In the genomic region with DNA sequence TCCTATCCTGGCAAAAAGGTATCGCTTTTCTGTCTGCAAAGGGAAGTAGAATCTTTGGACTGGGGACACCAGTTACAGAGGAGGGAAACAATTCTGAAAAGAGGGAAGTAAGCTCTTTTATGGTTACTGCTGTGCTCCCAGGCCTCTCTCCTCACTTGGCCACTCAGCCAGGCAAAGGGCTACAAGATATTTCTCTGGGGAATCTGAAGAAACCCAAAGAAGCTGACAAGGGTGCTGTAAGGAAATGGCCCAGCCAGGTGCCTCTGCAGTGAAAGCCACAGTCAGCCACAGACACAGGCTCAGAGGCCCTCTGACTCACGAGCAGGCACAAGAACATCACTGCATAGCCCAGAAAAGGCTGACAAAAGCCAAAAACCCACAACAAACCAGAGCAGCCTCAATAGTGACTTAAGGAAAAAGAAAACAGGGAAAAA, we compare ENCODE assay signal across 8 cellular contexts. TPM values are rescaled to one million over a fixed set of nuclear protein-coding genes. Genes with fewer than 3 reads are reported as not detected.
DNase-seq lines count a peak whose midpoint lies in the region; ATAC-seq and TF ChIP-seq lines count a peak whose summit lies in the region.

No MANE protein-coding gene starts in this region.

- H3K27ac Mint-ChIP-seq in CD8-positive, alpha-beta T cell, result peak overlapping the region; percentile 88
- H3K27ac Mint-ChIP-seq in activated T-helper 2 cell treated with anti-CD3 and anti-CD28 coated beads, Interferon-gamma antibody, Interleukin-2, Interleukin-4, amounts not matched to agents 10 μg/mL and 5 μg/mL and 100 μg/mL, durations not matched to agents 14 hours and 24 hours and 36 hours, result peak overlapping the region; percentile 82
- H3K27ac Mint-ChIP-seq in stimulated activated naive CD8-positive, alpha-beta T cell treated with anti-CD3 and anti-CD28 coated beads, Interleukin-15, Interleukin-2, amounts not matched to agents 100 ng/mL and 50 ng/mL, for 24 hours, result peak overlapping the region; percentile 86

- WGBS in mesendoderm (ENCODE audit: extremely low coverage, insufficient coverage, low lambda C conversion rate), result no CpG with 5 or more reads among the region's 2 CpGs

- peak; percentile 91 for ATAC-seq in CD8-positive, alpha-beta T cell
- ATAC-seq in PC-3, result peak; percentile 29; the same call in 1 of the 2 replicates

- POLR2A ChIA-PET in CD8-positive, alpha-beta T cell (lab: Charles Lee), result no interaction called here
- POLR2A ChIA-PET in HEK293 (lab: Yijun Ruan, JAX) (no interaction called here), PC-3 (lab: Charles Lee; ENCODE audit: unreplicated experiment) (no interaction called here)

- H3K9ac ChIP-seq in PC-3 (ENCODE audit: low read length) (no peak overlapping the region), mesendoderm (ENCODE audit: low read length) (peak overlapping the region; percentile 20)

- H3K27ac ChIP-seq in CD8-positive, alpha-beta T cell (ENCODE audit: low read depth, low read length), result peak overlapping the region; percentile 5
- H3K27ac ChIP-seq in HEK293 (ENCODE audit: extremely low read depth, low read depth, low read length) (no peak overlapping the region), PC-3 (ENCODE audit: low read length) (no peak overlapping the region), mesendoderm (ENCODE audit: low read depth, low read length) (no peak overlapping the region)

- H2BK5ac ChIP-seq in mesendoderm (ENCODE audit: low read length), result no peak overlapping the region

- H4K5ac ChIP-seq in mesendoderm (ENCODE audit: low read length), result no peak overlapping the region

- no peaks in the 10 kb centered on the region for H3K9me3 ChIP-seq in CD8-positive, alpha-beta T cell (ENCODE audit: low read length)
- H3K9me3 ChIP-seq in HEK293 (ENCODE audit: control insufficient read depth, insufficient read depth, low read depth, low read length) (no peaks in the 10 kb centered on the region), PC-3 (ENCODE audit: low read length) (no peaks in the 10 kb centered on the region)

- no peak overlapping the region for H3K18ac ChIP-seq in mesendoderm (ENCODE audit: low read length)

- no peak overlapping the region for H4K8ac ChIP-seq in mesendoderm (ENCODE audit: low read depth, low read length)

- H3K79me2 ChIP-seq in PC-3 (ENCODE audit: low read length) (peaks cover 100% of the 10 kb centered on the region), mesendoderm (ENCODE audit: control insufficient read depth, insufficient read depth, low read length) (peaks cover 88% of the 10 kb centered on the region)

- peaks cover 50% of the 10 kb centered on the region for H3K4me1 ChIP-seq in CD8-positive, alpha-beta T cell (ENCODE audit: insufficient read depth, low read length)
- H3K4me1 ChIP-seq in HEK293 (ENCODE audit: control insufficient read depth, insufficient read depth, low read length) (peaks cover 21% of the 10 kb centered on the region), PC-3 (ENCODE audit: insufficient read depth, low read length) (peaks cover 22% of the 10 kb centered on the region), mesendoderm (ENCODE audit: control insufficient read depth, low read depth, low read length) (peaks cover 7% of the 10 kb centered on the region)

- H3K4me2 ChIP-seq in PC-3 (ENCODE audit: low read length) (no peak overlapping the region), mesendoderm (ENCODE audit: low read length) (no peak overlapping the region)

- H3K36me3 Mint-ChIP-seq in CD8-positive, alpha-beta T cell, result peaks cover 8% of the 10 kb centered on the region
- peaks cover 33% of the 10 kb centered on the region for H3K36me3 Mint-ChIP-seq in activated T-helper 2 cell treated with anti-CD3 and anti-CD28 coated beads, Interferon-gamma antibody, Interleukin-2, Interleukin-4, amounts not matched to agents 10 μg/mL and 5 μg/mL and 100 μg/mL, durations not matched to agents 14 hours and 24 hours and 36 hours (ENCODE audit: low read depth)
- peaks cover 16% of the 10 kb centered on the region for H3K36me3 Mint-ChIP-seq in stimulated activated naive CD8-positive, alpha-beta T cell treated with anti-CD3 and anti-CD28 coated beads, Interleukin-15, Interleukin-2, amounts not matched to agents 100 ng/mL and 50 ng/mL, for 24 hours (ENCODE audit: low read depth)

- BruUV-seq in PC-3 (replicated peaks; lab: Mats Ljungman, UMichigan), result no TSS peak

- TF ChIP-seq CTCF in CD8-positive, alpha-beta T cell (IDR thresholded peaks at IDR 0.05), result no peak
- TF ChIP-seq CTCF in HEK293 (tag by site-specific recombination; IDR thresholded peaks at IDR 0.05) (no peak), PC-3 (conservative IDR thresholded peaks at IDR 0.05; ENCODE audit: low read depth, low read length) (no peak)

- H3K4me3 Mint-ChIP-seq in CD8-positive, alpha-beta T cell, result peak overlapping the region; percentile 33
- H3K4me3 Mint-ChIP-seq in activated T-helper 2 cell treated with anti-CD3 and anti-CD28 coated beads, Interferon-gamma antibody, Interleukin-2, Interleukin-4, amounts not matched to agents 10 μg/mL and 5 μg/mL and 100 μg/mL, durations not matched to agents 14 hours and 24 hours and 36 hours (ENCODE audit: low read depth), result peak overlapping the region; percentile 56
- peak overlapping the region; percentile 63 for H3K4me3 Mint-ChIP-seq in stimulated activated naive CD8-positive, alpha-beta T cell treated with anti-CD3 and anti-CD28 coated beads, Interleukin-15, Interleukin-2, amounts not matched to agents 100 ng/mL and 50 ng/mL, for 24 hours

- H2AFZ ChIP-seq in PC-3 (ENCODE audit: low read length), result no peak overlapping the region

- H2BK120ac ChIP-seq in mesendoderm (ENCODE audit: low read depth, low read length), result no peak overlapping the region

- no peak overlapping the region for H3K56ac ChIP-seq in mesendoderm (ENCODE audit: low read length)

- peaks cover 29% of the 10 kb centered on the region for H3K79me1 ChIP-seq in mesendoderm (ENCODE audit: low read length)

- no peaks in the 10 kb centered on the region for H3K27me3 Mint-ChIP-seq in CD8-positive, alpha-beta T cell (ENCODE audit: low read depth)
- H3K27me3 Mint-ChIP-seq in activated T-helper 2 cell treated with anti-CD3 and anti-CD28 coated beads, Interferon-gamma antibody, Interleukin-2, Interleukin-4, amounts not matched to agents 10 μg/mL and 5 μg/mL and 100 μg/mL, durations not matched to agents 14 hours and 24 hours and 36 hours (ENCODE audit: low read depth), result no peaks in the 10 kb centered on the region
- no peaks in the 10 kb centered on the region for H3K27me3 Mint-ChIP-seq in stimulated activated naive CD8-positive, alpha-beta T cell treated with anti-CD3 and anti-CD28 coated beads, Interleukin-15, Interleukin-2, amounts not matched to agents 100 ng/mL and 50 ng/mL, for 24 hours

- no peaks in the 10 kb centered on the region for H3K9me3 Mint-ChIP-seq in CD8-positive, alpha-beta T cell
- no peaks in the 10 kb centered on the region for H3K9me3 Mint-ChIP-seq in activated T-helper 2 cell treated with anti-CD3 and anti-CD28 coated beads, Interferon-gamma antibody, Interleukin-2, Interleukin-4, amounts not matched to agents 10 μg/mL and 5 μg/mL and 100 μg/mL, durations not matched to agents 14 hours and 24 hours and 36 hours
- H3K9me3 Mint-ChIP-seq in stimulated activated naive CD8-positive, alpha-beta T cell treated with anti-CD3 and anti-CD28 coated beads, Interleukin-15, Interleukin-2, amounts not matched to agents 100 ng/mL and 50 ng/mL, for 24 hours, result no peaks in the 10 kb centered on the region

- intact Hi-C loops in CD8-positive, alpha-beta T cell (cut with DNase I, micrococcal nuclease), result no loop called here
- intact Hi-C loops in PC-3 (cut with micrococcal nuclease), result no loop called here
- intact Hi-C loops in activated T-helper 2 cell treated with anti-CD3 and anti-CD28 coated beads, Interferon-gamma antibody, Interleukin-2, Interleukin-4, amounts not matched to agents 10 μg/mL and 5 μg/mL and 100 μg/mL, durations not matched to agents 14 hours and 24 hours and 36 hours (cut with micrococcal nuclease), result loop anchor here (10.0 kb wide), 1 partner anchor 1285 kb away; a partner anchor contains a TSS

- CTCF ChIA-PET in CD8-positive, alpha-beta T cell (lab: Charles Lee), result no interaction called here
- CTCF ChIA-PET in HEK293 (lab: Yijun Ruan, JAX), result no interaction called here
- CTCF ChIA-PET in PC-3 (lab: Charles Lee), result no interaction called here

- peaks cover 80% of the 10 kb centered on the region for H3K4me1 Mint-ChIP-seq in CD8-positive, alpha-beta T cell (ENCODE audit: low read depth)
- H3K4me1 Mint-ChIP-seq in activated T-helper 2 cell treated with anti-CD3 and anti-CD28 coated beads, Interferon-gamma antibody, Interleukin-2, Interleukin-4, amounts not matched to agents 10 μg/mL and 5 μg/mL and 100 μg/mL, durations not matched to agents 14 hours and 24 hours and 36 hours (ENCODE audit: low read depth), result peaks cover 55% of the 10 kb centered on the region
- H3K4me1 Mint-ChIP-seq in stimulated activated naive CD8-positive, alpha-beta T cell treated with anti-CD3 and anti-CD28 coated beads, Interleukin-15, Interleukin-2, amounts not matched to agents 100 ng/mL and 50 ng/mL, for 24 hours (ENCODE audit: low read depth), result peaks cover 90% of the 10 kb centered on the region

- no peak overlapping the region for H3K4me3 ChIP-seq in CD8-positive, alpha-beta T cell (ENCODE audit: low read depth, low read length)
- H3K4me3 ChIP-seq in HEK293 (ENCODE audit: low read depth, low read length) (no peak overlapping the region), PC-3 (ENCODE audit: low read length) (no peak overlapping the region), mesendoderm (ENCODE audit: low read length) (no peak overlapping the region)

- H3K4ac ChIP-seq in mesendoderm (ENCODE audit: low read depth, low read length), result no peak overlapping the region

- H3K36me3 ChIP-seq in CD8-positive, alpha-beta T cell (ENCODE audit: insufficient read depth, low read length), result no peaks in the 10 kb centered on the region
- H3K36me3 ChIP-seq in HEK293 (ENCODE audit: control insufficient read depth in 2 of 2, insufficient read depth in 1 of 2, low read length in 2 of 2) (peaks cover 0 to 8% of the 10 kb centered on the region in 2 experiments; a peak in 1 of 3 replicates), PC-3 (ENCODE audit: low read depth, low read length) (no peaks in the 10 kb centered on the region; the same call in 1 of the 2 replicates), mesendoderm (ENCODE audit: control insufficient read depth, insufficient read depth, low read length) (no peaks in the 10 kb centered on the region)

- H3F3A ChIP-seq in PC-3 (ENCODE audit: low read length, unreplicated experiment), result no peaks in the 10 kb centered on the region

- H3K27me3 ChIP-seq in CD8-positive, alpha-beta T cell (ENCODE audit: insufficient read depth, low read length), result no peaks in the 10 kb centered on the region
- H3K27me3 ChIP-seq in PC-3 (ENCODE audit: low read length) (no peaks in the 10 kb centered on the region), mesendoderm (ENCODE audit: insufficient read depth, low read length, poor library complexity) (no peaks in the 10 kb centered on the region)

- no peak overlapping the region for H3K23ac ChIP-seq in mesendoderm (ENCODE audit: low read length)

- H4K20me1 ChIP-seq in PC-3 (ENCODE audit: low read length), result peaks cover 23% of the 10 kb centered on the region

- DNase-seq in CD8-positive, alpha-beta T cell, result peak; percentile 28 to 78 (median 71)
- DNase-seq in PC-3 (no peak), mesendoderm (no peak), NCI-H2196 treated with DMSO at 0.1 percent for 48 hours (lab: John Stamatoyannopoulos, UW; ENCODE audit: unreplicated experiment) (no peak), iPS-NIHi7 (ENCODE audit: extremely low spot score) (no peak)
- peak; percentile 51 for DNase-seq in activated T-helper 2 cell treated with anti-CD3 and anti-CD28 coated beads, Interferon-gamma antibody, Interleukin-2, Interleukin-4, amounts not matched to agents 10 μg/mL and 5 μg/mL and 100 μg/mL, durations not matched to agents 14 hours and 24 hours and 36 hours (ENCODE audit: low spot score)

- H2AK5ac ChIP-seq in mesendoderm (ENCODE audit: low read length), result no peak overlapping the region

- no peak overlapping the region for H2BK15ac ChIP-seq in mesendoderm (replicated peaks; ENCODE audit: low read depth)

- H3K9me2 ChIP-seq in PC-3 (replicated peaks; ENCODE audit: low read length), result no peaks in the 10 kb centered on the region

RNA-seq across cellular contexts. Expression of a gene that starts 5.8 kb away (rescaled TPM):
- 100 to 1,000 TPM in 1 of 2 experiments, 10 to 100 TPM in 1; 97.5 to 104 TPM for total RNA-seq in CD8-positive, alpha-beta T cell
- total RNA-seq in PC-3 (2014; rRNA removed), result 410 and 505 TPM in 2 replicates
- 282 and 293 TPM in 2 replicates for total RNA-seq in activated T-helper 2 cell treated with anti-CD3 and anti-CD28 coated beads, Interferon-gamma antibody, Interleukin-2, Interleukin-4, amounts not matched to agents 10 μg/mL and 5 μg/mL and 100 μg/mL, durations not matched to agents 14 hours and 24 hours and 36 hours
- 303 TPM for polyA plus RNA-seq in mesendoderm (2013, experiment 1 of 2)
- 315 TPM for polyA plus RNA-seq in mesendoderm (2013, experiment 2 of 2)

RNA-seq across cellular contexts. Expression of a gene that starts 6.0 kb away (rescaled TPM):
- total RNA-seq in CD8-positive, alpha-beta T cell, result 100 to 1,000 TPM; 216 to 246 TPM
- 185 and 207 TPM in 2 replicates for total RNA-seq in PC-3 (2014; rRNA removed)
- total RNA-seq in activated T-helper 2 cell treated with anti-CD3 and anti-CD28 coated beads, Interferon-gamma antibody, Interleukin-2, Interleukin-4, amounts not matched to agents 10 μg/mL and 5 μg/mL and 100 μg/mL, durations not matched to agents 14 hours and 24 hours and 36 hours, result 231 TPM in 2 replicates
- 265 TPM for polyA plus RNA-seq in mesendoderm (2013, experiment 1 of 2)
- 261 TPM for polyA plus RNA-seq in mesendoderm (2013, experiment 2 of 2)

RNA-seq across cellular contexts. Expression of a gene that starts 46.4 kb away (rescaled TPM):
- 10 to 100 TPM; 20.6 to 22.5 TPM for total RNA-seq in CD8-positive, alpha-beta T cell
- total RNA-seq in PC-3 (2014; rRNA removed), result 24.5 and 29.9 TPM in 2 replicates
- total RNA-seq in activated T-helper 2 cell treated with anti-CD3 and anti-CD28 coated beads, Interferon-gamma antibody, Interleukin-2, Interleukin-4, amounts not matched to agents 10 μg/mL and 5 μg/mL and 100 μg/mL, durations not matched to agents 14 hours and 24 hours and 36 hours, result 38.1 and 38.2 TPM in 2 replicates
- 13.8 TPM for polyA plus RNA-seq in mesendoderm (2013, experiment 1 of 2)
- polyA plus RNA-seq in mesendoderm (2013, experiment 2 of 2), result 13.4 TPM

Comparison
In these comparisons a context has a peak if more than half of its experiments do, and no peak if none do; other contexts are left out.
1. DNase-seq: peak in CD8-positive, alpha-beta T cell (7 of 7) and activated T-helper 2 cell treated with anti-CD3 and anti-CD28 coated beads, Interferon-gamma antibody, Interleukin-2, Interleukin-4, amounts not matched to agents 10 μg/mL and 5 μg/mL and 100 μg/mL, durations not matched to agents 14 hours and 24 hours and 36 hours (single experiment); none in PC-3 (single experiment), mesendoderm (single experiment), NCI-H2196 treated with DMSO at 0.1 percent for 48 hours (single experiment) and iPS-NIHi7 (single experiment).
2. Peak in every context shown above with its lines, with median percentiles within 50 percentile points of each other: H3K27ac Mint-ChIP-seq and H3K4me3 Mint-ChIP-seq.